In the genomic region with DNA sequence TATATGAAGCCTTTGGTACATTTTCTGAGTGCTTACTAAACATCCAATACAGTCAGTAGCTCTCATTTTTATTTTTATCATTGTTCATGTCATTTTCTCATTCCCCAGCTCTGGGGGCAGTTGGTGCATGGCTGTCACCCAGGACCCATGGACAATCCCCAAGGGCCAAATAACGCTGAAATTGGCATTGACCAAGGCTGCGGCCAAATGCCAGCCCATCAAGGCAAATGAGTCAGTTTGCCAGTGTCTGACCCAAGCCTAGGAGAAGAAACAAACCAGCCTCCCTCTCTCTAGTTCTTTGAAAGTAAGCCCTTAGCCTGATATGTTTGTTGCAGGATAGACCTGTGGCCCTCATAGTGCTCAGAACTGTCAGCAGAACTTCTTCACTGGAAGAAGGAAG, we compare ENCODE assay signal across 12 cellular contexts.
"Had no signal": no experiment of that assay in that cellular context is flagged by ENCODE, and none has a peak within 500 bp of the region (broad histone marks: within the 10 kb centered on the region; RNA-seq: fewer than 3 reads in every experiment).

No MANE protein-coding gene starts in this region.

- H3K36me3 ChIP-seq: colonic mucosa, left lung, right atrium auricular region had no signal

- H3K27me3 ChIP-seq: colonic mucosa, left lung, right atrium auricular region had no signal

- DNase-seq: activated CD4-positive, alpha-beta T cell treated with anti-CD3 and anti-CD28 coated beads, Interleukin-2, amount 50 U/mL, for 1 hour; activated CD8-positive, alpha-beta memory T cell treated with anti-CD3 and anti-CD28 coated beads for 24 hours; activated naive CD4-positive, alpha-beta T cell treated with anti-CD3 and anti-CD28 coated beads, Interleukin-2, amount 10 ng/mL, durations not matched to agents 7 days and 5 days; central memory CD4-positive, alpha-beta T cell; colonic mucosa; hypothalamus; kidney; left lung; mucosa of descending colon; naive thymus-derived CD4-positive, alpha-beta T cell had no signal

- ATAC-seq: activated CD4-positive, CD25-positive, alpha-beta regulatory T cell treated with anti-CD3 and anti-CD28 coated beads, Interleukin-2, amount 50 U/mL, for 24 hours; left lung; mucosa of descending colon; naive thymus-derived CD4-positive, alpha-beta T cell had no signal

- H3K4me3 ChIP-seq: colonic mucosa, left lung, mucosa of descending colon, right atrium auricular region had no signal

- H3K9me3 ChIP-seq: colonic mucosa, left lung, mucosa of descending colon, right atrium auricular region had no signal

- H3K27ac ChIP-seq: colonic mucosa, left lung had no signal
